11 cellular contexts compared by ENCODE assay signal in genomic region chr10:62095341-62096071, GRCh38.
DNase-seq lines count a peak whose midpoint lies in the region; ATAC-seq and TF ChIP-seq lines count a peak whose summit lies in the region.
"Had no signal": no experiment of that assay in that cellular context is flagged by ENCODE, and none has a peak within 500 bp of the region (broad histone marks: within the 10 kb centered on the region; RNA-seq: fewer than 3 reads in every experiment).

No MANE protein-coding gene starts in this region.

- H3K27ac ChIP-seq in SK-N-MC: peak overlapping the region; percentile 89

- peaks cover 0 to 1% of the 10 kb centered on the region in 2 donors for H3K4me1 Mint-ChIP-seq in effector memory CD8-positive, alpha-beta T cell (ENCODE audit: low read depth in 2 of 2)

- ATAC-seq in effector memory CD8-positive, alpha-beta T cell (replicated peaks): no peak
- ATAC-seq in HG03520 (IDR thresholded peaks at IDR 0.05; ENCODE audit: unreplicated experiment): no peak
- ATAC-seq: GM12878 had no signal

- no peak for TF ChIP-seq CTCF in foreskin fibroblast (IDR thresholded peaks at IDR 0.05; ENCODE audit: low read depth, low read length)

- H3K4me3 Mint-ChIP-seq in effector memory CD8-positive, alpha-beta T cell: no peak overlapping the region
- H3K4me3 Mint-ChIP-seq: stimulated activated naive CD8-positive, alpha-beta T cell treated with anti-CD3 and anti-CD28 coated beads, Interleukin-15, Interleukin-2, amounts not matched to agents 100 ng/mL and 50 ng/mL, for 24 hours had no signal

- H3K4me3 ChIP-seq in SK-N-MC: peak overlapping the region; percentile 18; the same call in 1 of the 2 replicates
- no peak overlapping the region for H3K4me3 ChIP-seq in foreskin fibroblast (ENCODE audit: low read depth in 1 of 2, low read length in 2 of 2)
- H3K4me3 ChIP-seq: GM12878 had no signal

- H3K27me3 Mint-ChIP-seq in effector memory CD8-positive, alpha-beta T cell: no peaks in the 10 kb centered on the region
- H3K27me3 Mint-ChIP-seq: stimulated activated naive CD8-positive, alpha-beta T cell treated with anti-CD3 and anti-CD28 coated beads, Interleukin-15, Interleukin-2, amounts not matched to agents 100 ng/mL and 50 ng/mL, for 24 hours had no signal

- H3K36me3 Mint-ChIP-seq in effector memory CD8-positive, alpha-beta T cell (ENCODE audit: insufficient read depth): peaks cover 19% of the 10 kb centered on the region

- H3K9me3 Mint-ChIP-seq in effector memory CD8-positive, alpha-beta T cell: no peaks in the 10 kb centered on the region

- DNase-seq in GM04503 (ENCODE audit: low read depth) (peak; percentile 69), SK-N-MC (ENCODE audit: low read depth, low spot score) (no peak), foreskin fibroblast (peak; percentile 56 to 78), putamen (ENCODE audit: low spot score) (peak; percentile 86), AML-193 (lab: John Stamatoyannopoulos, UW) (no peak), amniotic stem cell (lab: John Stamatoyannopoulos, UW) (no peak)
- DNase-seq in effector memory CD8-positive, alpha-beta T cell: no peak
- DNase-seq: activated CD4-positive, alpha-beta T cell treated with anti-CD3 and anti-CD28 coated beads, Interleukin-2, amount 50 U/mL, for 1 hour had no signal

- no peak overlapping the region for H3K27ac Mint-ChIP-seq in effector memory CD8-positive, alpha-beta T cell
- H3K27ac Mint-ChIP-seq: stimulated activated naive CD8-positive, alpha-beta T cell treated with anti-CD3 and anti-CD28 coated beads, Interleukin-15, Interleukin-2, amounts not matched to agents 100 ng/mL and 50 ng/mL, for 24 hours had no signal

- peak overlapping the region; percentile 32 for H3K9ac ChIP-seq in SK-N-MC (ENCODE audit: insufficient read length)

- peaks cover 10% of the 10 kb centered on the region; the same call in 1 of the 2 replicates for H3K36me3 ChIP-seq in SK-N-MC (ENCODE audit: insufficient read depth, low read length)

- no peaks in the 10 kb centered on the region for H3K9me3 ChIP-seq in SK-N-MC (ENCODE audit: low read depth, low read length)

Comparison
In these comparisons a context has a peak if more than half of its experiments do, and no peak if none do; other contexts are left out.
1. DNase-seq: peak in GM04503 (single experiment), foreskin fibroblast (2 of 2) and putamen (single experiment); none in SK-N-MC (single experiment), AML-193 (0 of 2), amniotic stem cell (single experiment) and effector memory CD8-positive, alpha-beta T cell (0 of 3).